Comparison of ENCODE assay signal across 8 cellular contexts in genomic region chr1:32291145-32291707, GRCh38. TPM values are rescaled to one million over a fixed set of nuclear protein-coding genes. Genes with fewer than 3 reads are reported as not detected.
DNase-seq lines count a peak whose midpoint lies in the region; ATAC-seq and TF ChIP-seq lines count a peak whose summit lies in the region.

No MANE protein-coding gene starts in this region.

- peak overlapping the region; percentile 98 for H3K27ac Mint-ChIP-seq in activated naive CD8-positive, alpha-beta T cell treated with anti-CD3 and anti-CD28 coated beads for 36 hours
- peak overlapping the region; percentile 77 to 99 (median 93) for H3K27ac Mint-ChIP-seq in immature natural killer cell

- peak overlapping the region; percentile 99 for H3K4me3 Mint-ChIP-seq in activated naive CD8-positive, alpha-beta T cell treated with anti-CD3 and anti-CD28 coated beads for 36 hours
- peak overlapping the region; percentile 94 to 100 (median 99) for H3K4me3 Mint-ChIP-seq in immature natural killer cell

- peak; percentile 22 for DNase-seq in AG10803 (ENCODE audit: low read depth)
- no peak for DNase-seq in activated naive CD8-positive, alpha-beta T cell treated with anti-CD3 and anti-CD28 coated beads for 36 hours
- no peak for DNase-seq in immature natural killer cell
- peak; percentile 11 for DNase-seq in superior temporal gyrus (ENCODE audit: extremely low spot score)
- DNase-seq in stimulated activated CD8-positive, alpha-beta memory T cell treated with anti-CD3 and anti-CD28 coated beads, Interleukin-4, amount 100 ng/mL, for 48 hours, result no peak
- DNase-seq in NCI-H2196 (lab: John Stamatoyannopoulos, UW; ENCODE audit: unreplicated experiment), result no peak

- no peak for TF ChIP-seq CTCF in AG10803 (conservative IDR thresholded peaks at IDR 0.05; ENCODE audit: low read length)

- ATAC-seq in HG03354 (IDR thresholded peaks at IDR 0.05; ENCODE audit: poor library complexity, severe bottlenecking, unreplicated experiment) (peak; percentile 4), GM19455 (IDR thresholded peaks at IDR 0.05; ENCODE audit: unreplicated experiment) (no peak)

- H3K27me3 Mint-ChIP-seq in activated naive CD8-positive, alpha-beta T cell treated with anti-CD3 and anti-CD28 coated beads for 36 hours, result no peaks in the 10 kb centered on the region
- H3K27me3 Mint-ChIP-seq in immature natural killer cell (ENCODE audit: low read depth in 3 of 3), result peaks cover 0 to 14% (median 8%) of the 10 kb centered on the region in 3 donors

- no peaks in the 10 kb centered on the region for H3K9me3 Mint-ChIP-seq in activated naive CD8-positive, alpha-beta T cell treated with anti-CD3 and anti-CD28 coated beads for 36 hours
- H3K9me3 Mint-ChIP-seq in immature natural killer cell, result no peaks in the 10 kb centered on the region

- H3K4me1 Mint-ChIP-seq in activated naive CD8-positive, alpha-beta T cell treated with anti-CD3 and anti-CD28 coated beads for 36 hours, result peaks cover 39% of the 10 kb centered on the region
- peaks cover 38 to 42% of the 10 kb centered on the region in 2 donors for H3K4me1 Mint-ChIP-seq in immature natural killer cell

- peak overlapping the region; percentile 95 for H3K4me3 ChIP-seq in AG10803 (ENCODE audit: low read length)

- peaks cover 18% of the 10 kb centered on the region for H3K36me3 Mint-ChIP-seq in activated naive CD8-positive, alpha-beta T cell treated with anti-CD3 and anti-CD28 coated beads for 36 hours
- H3K36me3 Mint-ChIP-seq in immature natural killer cell, result peaks cover 4% of the 10 kb centered on the region in 3 donors

RNA-seq across cellular contexts. Expression of gene HDAC1, which starts 0.7 kb away (rescaled TPM):
- total RNA-seq in activated naive CD8-positive, alpha-beta T cell treated with anti-CD3 and anti-CD28 coated beads for 36 hours, result 100 to 1,000 TPM; 142 to 149 TPM
- 100 to 1,000 TPM; 151 to 195 (median 169) TPM for polyA plus RNA-seq in immature natural killer cell

RNA-seq across cellular contexts. Expression of gene LCK, which starts 40.2 kb away (rescaled TPM):
- 100 to 1,000 TPM; 285 to 286 TPM for total RNA-seq in activated naive CD8-positive, alpha-beta T cell treated with anti-CD3 and anti-CD28 coated beads for 36 hours
- polyA plus RNA-seq in immature natural killer cell, result 1,000 to 10,000 TPM in 1 of 3 donors, 100 to 1,000 TPM in 2; 561 to 1,013 (median 704) TPM

RNA-seq across cellular contexts. Expression of gene FAM167B, which starts 44.2 kb away (rescaled TPM):
- under 1 TPM in 1 of 2 experiments, not detected in 1; 0.32 TPM for total RNA-seq in activated naive CD8-positive, alpha-beta T cell treated with anti-CD3 and anti-CD28 coated beads for 36 hours
- polyA plus RNA-seq in immature natural killer cell, result under 1 TPM in 2 of 3 donors, not detected in 1; 0.28 to 0.53 TPM

RNA-seq across cellular contexts. Expression of gene MARCKSL1, which starts 44.8 kb away (rescaled TPM):
- total RNA-seq in activated naive CD8-positive, alpha-beta T cell treated with anti-CD3 and anti-CD28 coated beads for 36 hours, result 10 to 100 TPM; 26.4 to 26.7 TPM
- 10 to 100 TPM; 20.5 to 46.9 (median 27.7) TPM for polyA plus RNA-seq in immature natural killer cell

Comparison
In these comparisons a context has a peak if more than half of its experiments do, and no peak if none do; other contexts are left out.
1. DNase-seq: peak in AG10803 (single experiment) and superior temporal gyrus (single experiment); none in activated naive CD8-positive, alpha-beta T cell treated with anti-CD3 and anti-CD28 coated beads for 36 hours (single experiment), immature natural killer cell (0 of 3), stimulated activated CD8-positive, alpha-beta memory T cell treated with anti-CD3 and anti-CD28 coated beads, Interleukin-4, amount 100 ng/mL, for 48 hours (single experiment) and NCI-H2196 (single experiment).